ENCODE assay signal across 8 cellular contexts in genomic region chr11:114762437-114762836, GRCh38.
DNase-seq lines count a peak whose midpoint lies in the region; ATAC-seq lines count a peak whose summit lies in the region.

No MANE protein-coding gene starts in this region.

- peaks cover 9% of the 10 kb centered on the region for H3K27me3 Mint-ChIP-seq in activated naive CD8-positive, alpha-beta T cell treated with anti-CD3 and anti-CD28 coated beads for 36 hours

- no peaks in the 10 kb centered on the region for H3K4me1 Mint-ChIP-seq in activated naive CD8-positive, alpha-beta T cell treated with anti-CD3 and anti-CD28 coated beads for 36 hours

- peak; percentile 33 for DNase-seq in ELR (ENCODE audit: low read depth)
- peak; percentile 37 for DNase-seq in MV-4-11 (lab: John Stamatoyannopoulos, UW)
- peak; percentile 9 for DNase-seq in activated naive CD8-positive, alpha-beta T cell treated with anti-CD3 and anti-CD28 coated beads for 36 hours
- DNase-seq in left cardiac atrium = peak; percentile 67
- peak; percentile 70 for DNase-seq in retina

- H3K36me3 Mint-ChIP-seq in activated naive CD8-positive, alpha-beta T cell treated with anti-CD3 and anti-CD28 coated beads for 36 hours = no peaks in the 10 kb centered on the region

- peak; percentile 85 to 91 for ATAC-seq in left cardiac atrium
- ATAC-seq in HG02610 (IDR thresholded peaks at IDR 0.05; ENCODE audit: unreplicated experiment) = no peak
- ATAC-seq in GM18868 (IDR thresholded peaks at IDR 0.05; ENCODE audit: unreplicated experiment) = no peak
- ATAC-seq in GM21786 (IDR thresholded peaks at IDR 0.05; ENCODE audit: unreplicated experiment) = no peak

- H3K27ac Mint-ChIP-seq in activated naive CD8-positive, alpha-beta T cell treated with anti-CD3 and anti-CD28 coated beads for 36 hours = no peak overlapping the region

- H3K4me3 Mint-ChIP-seq in activated naive CD8-positive, alpha-beta T cell treated with anti-CD3 and anti-CD28 coated beads for 36 hours = no peak overlapping the region

- intact Hi-C loops in left cardiac atrium (cut with DNase I) = loop anchor here (2.0 to 5.0 kb wide), 3 partner anchors 420 to 480 kb away; no protein-coding TSS in a partner anchor

- no peaks in the 10 kb centered on the region for H3K9me3 Mint-ChIP-seq in activated naive CD8-positive, alpha-beta T cell treated with anti-CD3 and anti-CD28 coated beads for 36 hours

Comparison
In these comparisons a context has a peak if more than half of its experiments do, and no peak if none do; other contexts are left out.
1. DNase-seq: peak in every context shown above with its lines; median percentile 70 in retina; 67 in left cardiac atrium; 37 in MV-4-11; 33 in ELR; 9 in activated naive CD8-positive, alpha-beta T cell treated with anti-CD3 and anti-CD28 coated beads for 36 hours.
2. ATAC-seq: peak in left cardiac atrium (2 of 2); none in HG02610 (single experiment), GM18868 (single experiment) and GM21786 (single experiment).